Comparison of ENCODE assay signal across 25 cellular contexts in genomic region chr17:79691931-79692330, GRCh38. TPM values are rescaled to one million over a fixed set of nuclear protein-coding genes. Genes with fewer than 3 reads are reported as not detected.
DNase-seq lines count a peak whose midpoint lies in the region; ATAC-seq and TF ChIP-seq lines count a peak whose summit lies in the region.
"Had no signal": no experiment of that assay in that cellular context is flagged by ENCODE, and none has a peak within 500 bp of the region (broad histone marks: within the 10 kb centered on the region; RNA-seq: fewer than 3 reads in every experiment).

No MANE protein-coding gene starts in this region.

- H3K27me3 ChIP-seq in heart right ventricle: peaks cover 0 to 24% (median 2%) of the 10 kb centered on the region in 7 donors
- no peaks in the 10 kb centered on the region for H3K27me3 ChIP-seq in prostate gland (replicated peaks; ENCODE audit: insufficient read depth)
- H3K27me3 ChIP-seq: breast epithelium had no signal

- peaks cover 32% of the 10 kb centered on the region for H3K4me1 Mint-ChIP-seq in WTC11
- H3K4me1 Mint-ChIP-seq: CD8-positive, alpha-beta memory T cell had no signal

- H3K27ac ChIP-seq in heart right ventricle (no peak overlapping the region), prostate gland (peak overlapping the region in 1 of 2 donors; percentile 26)
- H3K27ac ChIP-seq: breast epithelium, epithelial cell of prostate, tibial nerve had no signal

- H3K27ac Mint-ChIP-seq in WTC11: 0 out of 2 replicates have a peak overlapping the region, but pooled peaks have one; percentile 10
- H3K27ac Mint-ChIP-seq: activated naive CD8-positive, alpha-beta T cell treated with anti-CD3 and anti-CD28 coated beads for 36 hours; activated T-cell treated with anti-CD3 and anti-CD28 coated beads, Interleukin-2, amount 50 U/mL, for 72 hours; CD8-positive, alpha-beta memory T cell; nephron progenitor cell; T-helper 17 cell had no signal

- intact Hi-C loops in heart right ventricle (cut with DNase I): no loop called here
- intact Hi-C loops in prostate gland (cut with DNase I): loop anchor here (5.0 kb wide), 1 partner anchor 80 kb away; the partner anchor contains the start of gene RBFOX3

- no peaks in the 10 kb centered on the region; the same call in 1 of the 2 replicates for H3K27me3 Mint-ChIP-seq in WTC11 (ENCODE audit: low read depth)

- H3K9me3 ChIP-seq in heart right ventricle (no peaks in the 10 kb centered on the region), prostate gland (no peaks in the 10 kb centered on the region)
- H3K9me3 ChIP-seq: breast epithelium, heart left ventricle, tibial nerve had no signal

- no peaks in the 10 kb centered on the region for H3K9me3 Mint-ChIP-seq in WTC11
- H3K9me3 Mint-ChIP-seq: activated naive CD8-positive, alpha-beta T cell treated with anti-CD3 and anti-CD28 coated beads for 36 hours; activated T-cell treated with anti-CD3 and anti-CD28 coated beads, Interleukin-2, amount 50 U/mL, for 72 hours; CD8-positive, alpha-beta memory T cell; nephron progenitor cell had no signal

- ATAC-seq in WTC11 (peak; percentile 44), heart right ventricle (peak in 2 of 8 donors; percentile 34 to 35)
- ATAC-seq: activated T-cell treated with anti-CD3 and anti-CD28 coated beads, Interleukin-2, amount 50 U/mL, for 72 hours; T-helper 17 cell had no signal

- 12 to 19% methylated on average over 9 of the region's 9 CpGs for whole genome bisulfite sequencing in heart right ventricle, 2 donors
- 13% methylated on average over 9 of the region's 9 CpGs for WGBS in prostate gland

- no peak for TF ChIP-seq POLR2A in prostate gland (IDR thresholded peaks at IDR 0.05)

- POLR2A ChIA-PET in WTC11 (lab: Charles Lee): no interaction called here

- no peaks in the 10 kb centered on the region for H3K36me3 Mint-ChIP-seq in WTC11
- H3K36me3 Mint-ChIP-seq: activated naive CD8-positive, alpha-beta T cell treated with anti-CD3 and anti-CD28 coated beads for 36 hours; CD8-positive, alpha-beta memory T cell had no signal

- peak; percentile 56 for DNase-seq in AG20443 (ENCODE audit: low spot score)
- no peak for DNase-seq in WTC11 (ENCODE audit: low spot score)
- DNase-seq in heart right ventricle: peak; percentile 21 to 45
- DNase-seq in prostate gland (ENCODE audit: low spot score): peak; percentile 40
- DNase-seq in NCI-H345 treated with DMSO at 0.1 percent for 48 hours (lab: John Stamatoyannopoulos, UW; ENCODE audit: unreplicated experiment): no peak
- no peak for DNase-seq in NCI-H345 (lab: John Stamatoyannopoulos, UW)
- no peak for DNase-seq in activated gamma-delta T cell treated with Interleukin-2 at 50 U/mL for 16 hours
- no peak for DNase-seq in LoVo (ENCODE audit: low spot score)
- DNase-seq: activated naive CD8-positive, alpha-beta T cell treated with anti-CD3 and anti-CD28 coated beads for 36 hours; activated T-cell treated with anti-CD3 and anti-CD28 coated beads, Interleukin-2, amount 50 U/mL, for 72 hours; CD8-positive, alpha-beta memory T cell; DMS79 treated with DMSO at 0.1 percent for 48 hours; heart left ventricle; NCI-H1930; NCI-H524 treated with DMSO at 0.1 percent for 48 hours; nephron progenitor cell; T-helper 17 cell had no signal

- TF ChIP-seq CTCF in WTC11 (IDR thresholded peaks at IDR 0.05) (no peak), heart right ventricle (IDR thresholded peaks at IDR 0.05) (no peak), prostate gland (IDR thresholded peaks at IDR 0.05) (no peak)

- H3K4me1 ChIP-seq in heart right ventricle (peaks cover 7 to 30% (median 24%) of the 10 kb centered on the region in 9 donors), prostate gland (replicated peaks) (peaks cover 4% of the 10 kb centered on the region)

- no peaks in the 10 kb centered on the region for H3K36me3 ChIP-seq in heart right ventricle
- H3K36me3 ChIP-seq in prostate gland: no peaks in the 10 kb centered on the region
- H3K36me3 ChIP-seq: breast epithelium, heart left ventricle, tibial nerve had no signal

- H3K4me3 ChIP-seq in heart right ventricle (no peak overlapping the region), prostate gland (no peak overlapping the region)
- H3K4me3 ChIP-seq: breast epithelium, heart left ventricle, tibial nerve had no signal

- CTCF ChIA-PET in WTC11 (lab: Charles Lee): interaction anchor here (0.7 to 1.7 kb wide), 8 partner anchors 10 to 291 kb away, joined by 3 to 12 read pairs (median 6); no protein-coding TSS in a partner anchor

- no peak overlapping the region for H3K4me3 Mint-ChIP-seq in WTC11
- H3K4me3 Mint-ChIP-seq: activated naive CD8-positive, alpha-beta T cell treated with anti-CD3 and anti-CD28 coated beads for 36 hours; activated T-cell treated with anti-CD3 and anti-CD28 coated beads, Interleukin-2, amount 50 U/mL, for 72 hours; CD8-positive, alpha-beta memory T cell; nephron progenitor cell; T-helper 17 cell had no signal

TF ChIP-seq in WTC11, 78 proteins besides CTCF, POLR2A, EP300 and RAD21:
- TF ChIP-seq, protein P1, sequence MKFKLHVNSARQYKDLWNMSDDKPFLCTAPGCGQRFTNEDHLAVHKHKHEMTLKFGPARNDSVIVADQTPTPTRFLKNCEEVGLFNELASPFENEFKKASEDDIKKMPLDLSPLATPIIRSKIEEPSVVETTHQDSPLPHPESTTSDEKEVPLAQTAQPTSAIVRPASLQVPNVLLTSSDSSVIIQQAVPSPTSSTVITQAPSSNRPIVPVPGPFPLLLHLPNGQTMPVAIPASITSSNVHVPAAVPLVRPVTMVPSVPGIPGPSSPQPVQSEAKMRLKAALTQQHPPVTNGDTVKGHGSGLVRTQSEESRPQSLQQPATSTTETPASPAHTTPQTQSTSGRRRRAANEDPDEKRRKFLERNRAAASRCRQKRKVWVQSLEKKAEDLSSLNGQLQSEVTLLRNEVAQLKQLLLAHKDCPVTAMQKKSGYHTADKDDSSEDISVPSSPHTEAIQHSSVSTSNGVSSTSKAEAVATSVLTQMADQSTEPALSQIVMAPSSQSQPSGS (CRISPR knock-in tag; IDR thresholded peaks at IDR 0.05; ENCODE audit: borderline replicate concordance, low read depth): no peak
- no peak for TF ChIP-seq TP53 (CRISPR knock-in tag; IDR thresholded peaks at IDR 0.05)
- TF ChIP-seq PRDM15 (CRISPR knock-in tag; IDR thresholded peaks at IDR 0.05): peak; percentile 49; the same call in 1 of the 2 replicates

RNA-seq across cellular contexts. Expression of gene ENPP7, which starts 38.8 kb away (rescaled TPM):
- total RNA-seq in WTC11 (2021): 0.11 TPM in 1 of 3 replicates, not detected in the others
- total RNA-seq in heart right ventricle: not detected
- not detected for polyA plus RNA-seq in heart right ventricle
- not detected for total RNA-seq in prostate gland
- total RNA-seq: activated naive CD8-positive, alpha-beta T cell treated with anti-CD3 and anti-CD28 coated beads for 36 hours; activated T-cell treated with anti-CD3 and anti-CD28 coated beads, Interleukin-2, amount 50 U/mL, for 72 hours; breast epithelium; dermis microvascular lymphatic vessel endothelial cell; H4; heart left ventricle; MCF 10A; renal cortical epithelial cell; T-helper 17 cell; tibial nerve had no signal
- polyA plus RNA-seq: heart left ventricle, keratinocyte had no signal

Comparison
In these comparisons a context has a peak if more than half of its experiments do, and no peak if none do; other contexts are left out.
1. DNase-seq: peak in AG20443 (single experiment), heart right ventricle (2 of 2) and prostate gland (single experiment); none in WTC11 (single experiment), NCI-H345 treated with DMSO at 0.1 percent for 48 hours (single experiment), NCI-H345 (single experiment), activated gamma-delta T cell treated with Interleukin-2 at 50 U/mL for 16 hours (single experiment) and LoVo (single experiment).